In the genomic region with DNA sequence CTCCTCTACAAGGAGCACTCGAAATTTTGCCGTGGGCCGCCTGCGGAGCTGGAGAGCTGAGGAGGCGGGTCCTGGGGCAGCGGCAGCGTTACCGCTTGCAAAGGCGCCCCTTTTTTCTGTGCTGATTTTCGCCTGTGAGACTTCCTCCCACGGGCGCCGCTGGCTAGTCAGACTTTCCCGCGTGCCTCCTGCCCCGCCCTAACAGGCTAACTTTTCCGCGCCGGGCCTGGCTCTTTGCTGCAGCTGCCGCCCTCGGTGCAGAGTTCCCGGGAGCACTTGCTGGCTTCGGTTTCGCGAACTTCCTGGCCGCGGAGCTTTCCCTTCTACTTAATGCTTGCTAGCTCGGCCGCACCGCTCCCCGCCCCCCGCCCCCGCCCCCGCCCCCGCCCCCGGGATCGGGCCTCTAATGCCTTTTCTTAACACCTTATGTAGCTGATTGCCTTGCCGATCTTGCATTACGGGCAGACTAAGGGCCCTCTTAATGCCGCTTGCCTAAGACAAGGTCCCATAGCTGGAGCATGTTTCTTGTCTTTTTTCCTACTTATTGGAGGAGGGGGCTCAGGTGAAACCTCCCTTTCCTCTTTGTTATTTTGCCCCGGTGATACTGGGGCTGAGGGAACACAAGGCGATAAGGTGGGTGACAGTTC, we compare ENCODE assay signal across 8 cellular contexts. TPM values are rescaled to one million over a fixed set of nuclear protein-coding genes. Genes with fewer than 3 reads are reported as not detected.
A peak's percentile ranks its signal among the peaks of the same experiment; 100 is the strongest.
DNase-seq lines count a peak whose midpoint lies in the region; ATAC-seq and TF ChIP-seq lines count a peak whose summit lies in the region.

No MANE protein-coding gene starts in this region.

- intact Hi-C loops in left colon (cut with DNase I, micrococcal nuclease) = no loop called here

- ATAC-seq in left colon = peak; percentile 100
- ATAC-seq in HG03521 (IDR thresholded peaks at IDR 0.05; ENCODE audit: unreplicated experiment) = no peak

- no peak for TF ChIP-seq CTCF in choroid plexus epithelial cell (conservative IDR thresholded peaks at IDR 0.05; ENCODE audit: low read depth, low read length)

- peak overlapping the region; percentile 50 for H3K4me3 ChIP-seq in choroid plexus epithelial cell (ENCODE audit: low read depth, low read length)

- peak; percentile 60 for DNase-seq in Ammon's horn (ENCODE audit: low spot score)
- DNase-seq in HT-29 (ENCODE audit: low spot score) = peak; percentile 49
- DNase-seq in activated CD4-positive, CD25-positive, alpha-beta regulatory T cell treated with anti-CD3 and anti-CD28 coated beads, Interleukin-2, amount 50 U/mL, for 72 hours = peak; percentile 56
- peak; percentile 45 for DNase-seq in choroid plexus epithelial cell (ENCODE audit: low read depth)
- peak; percentile 73 to 86 for DNase-seq in left colon
- peak; percentile 29 to 32 for DNase-seq in stimulated activated CD4-positive, alpha-beta T cell treated with anti-CD3 and anti-CD28 coated beads, Interleukin-15, amount 100 ng/mL, for 1 hour (ENCODE audit: low read depth in 1 of 2, low spot score in 1 of 2)
- no peak for DNase-seq in SKM-1 treated with dmso at 0.1 percent for 144 hours (lab: John Stamatoyannopoulos, UW; ENCODE audit: unreplicated experiment)

RNA-seq across cellular contexts. Expression of a gene that starts 37.9 kb away (rescaled TPM):
- total RNA-seq in HT-29 (2014; rRNA removed; shearing (Covaris generic)) = not detected in 2 replicates
- total RNA-seq in left colon = 1 to 10 TPM in 1 of 2 donors, under 1 TPM in 1; 0.47 to 2.7 TPM
